ENCODE assay signal across 20 cellular contexts in the genomic region with DNA sequence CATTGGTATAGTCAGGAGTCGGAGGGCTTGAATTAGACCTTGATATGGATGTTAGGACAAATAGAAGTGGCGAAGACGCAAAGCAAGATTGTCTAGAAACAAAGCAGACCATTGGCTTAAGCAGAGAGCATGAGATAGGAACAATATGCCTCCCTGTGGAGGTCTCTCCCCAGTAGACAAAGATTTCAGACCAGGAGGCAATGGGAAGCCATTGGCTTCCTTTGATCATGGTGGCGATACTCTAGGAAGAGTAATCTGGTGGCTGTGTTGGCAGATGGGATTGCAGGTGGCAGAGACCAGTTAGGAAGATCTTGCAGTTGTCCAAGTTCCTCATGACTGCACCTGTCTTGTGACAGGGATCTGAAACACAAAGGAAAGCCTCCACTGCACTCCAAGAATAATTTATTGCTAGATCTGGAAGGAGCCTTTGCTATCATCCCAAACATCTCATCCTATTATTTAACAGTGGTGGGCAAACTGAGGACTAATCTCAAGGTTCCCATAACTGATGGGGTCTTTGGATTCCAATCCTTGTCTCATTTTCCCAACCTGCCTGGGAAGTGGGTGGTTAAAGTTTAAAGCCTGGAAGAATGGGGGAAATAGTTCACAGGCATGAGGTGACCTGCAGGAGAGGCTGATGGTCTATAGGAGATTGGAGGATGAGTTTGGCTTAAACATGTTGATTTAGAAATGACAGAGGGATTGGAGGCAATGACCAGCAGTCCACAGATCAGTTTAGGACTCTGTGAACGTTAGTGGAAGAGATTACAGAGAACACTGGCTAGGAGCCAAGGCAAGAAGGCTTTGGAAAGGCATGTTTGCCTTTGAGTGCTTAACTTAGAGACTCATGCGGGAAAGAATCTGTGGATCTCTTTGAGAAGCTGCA. TPM values are rescaled to one million over a fixed set of nuclear protein-coding genes. Genes with fewer than 3 reads are reported as not detected.
DNase-seq lines count a peak whose midpoint lies in the region; ATAC-seq, FAIRE-seq and TF ChIP-seq lines count a peak whose summit lies in the region.
"Had no signal": no experiment of that assay in that cellular context is flagged by ENCODE, and none has a peak within 500 bp of the region (broad histone marks: within the 10 kb centered on the region; RNA-seq: fewer than 3 reads in every experiment).

No MANE protein-coding gene starts in this region.

- 66 to 70% methylated on average over 6 of the region's 6 CpGs for WGBS in heart right ventricle, 2 donors
- WGBS in small intestine, 3 donors: 67 to 72% (median 71%) methylated on average over 6 of the region's 6 CpGs

- H3K9me3 ChIP-seq in adipocyte (ENCODE audit: control insufficient read depth, low read length) (no peaks in the 10 kb centered on the region), heart right ventricle (no peaks in the 10 kb centered on the region), small intestine (ENCODE audit: control insufficient read depth, low read depth) (no peaks in the 10 kb centered on the region)

- no peak overlapping the region for H3K9ac ChIP-seq in adipocyte (ENCODE audit: low read length)
- H3K9ac ChIP-seq: KMS-11, parathyroid adenoma had no signal

- no peak for TF ChIP-seq CTCF in heart right ventricle (IDR thresholded peaks at IDR 0.05)

- intact Hi-C loops in heart right ventricle (cut with DNase I): no loop called here

- no peak overlapping the region for H3K4me3 ChIP-seq in adipocyte (ENCODE audit: low read length)
- H3K4me3 ChIP-seq in heart right ventricle: no peak overlapping the region
- no peak overlapping the region for H3K4me3 ChIP-seq in small intestine (ENCODE audit: low read depth in 1 of 2, low read length in 2 of 2)

- no peaks in the 10 kb centered on the region for H3K27me3 ChIP-seq in adipocyte (replicated peaks; ENCODE audit: control insufficient read depth, insufficient read depth, low read length)
- no peaks in the 10 kb centered on the region for H3K27me3 ChIP-seq in heart right ventricle
- no peaks in the 10 kb centered on the region for H3K27me3 ChIP-seq in small intestine (ENCODE audit: control insufficient read depth in 2 of 2, insufficient read depth in 2 of 2, low read length in 2 of 2)

- ATAC-seq in heart right ventricle: peak in 7 of 8 donors; percentile 54 to 84 (median 75)
- ATAC-seq: left colon; stimulated activated naive B cell treated with anti-CD40 and anti-IgM and Interleukin-4, amounts not matched to agents 10 μg/mL and 1 μg/mL and 100 μg/mL, for 72 hours had no signal

- no peak overlapping the region for H3K27ac ChIP-seq in heart right ventricle
- no peak overlapping the region for H3K27ac ChIP-seq in small intestine (ENCODE audit: low read depth in 1 of 2, low read length in 1 of 2)
- H3K27ac ChIP-seq: KMS-11, parathyroid adenoma had no signal

- no peak for FAIRE-seq in small intestine (lab: Jason Lieb, UNC)

- H3K4me1 ChIP-seq in adipocyte (ENCODE audit: control insufficient read depth, insufficient read depth, low read length) (peaks cover 12% of the 10 kb centered on the region), heart right ventricle (peaks cover 0 to 24% (median 16%) of the 10 kb centered on the region in 9 donors), small intestine (ENCODE audit: control insufficient read depth in 2 of 2, insufficient read depth in 1 of 2, low read depth in 1 of 2, low read length in 1 of 2) (peaks cover 2 to 5% of the 10 kb centered on the region in 2 donors)

- peak; percentile 1 for DNase-seq in NCI-H1092 (lab: John Stamatoyannopoulos, UW)
- DNase-seq in NCI-H1092 treated with DMSO at 0.1 percent for 48 hours (lab: John Stamatoyannopoulos, UW): no peak
- peak; percentile 34 for DNase-seq in adipocyte (ENCODE audit: low read depth)
- DNase-seq in heart right ventricle: peak in 1 of 2 donors; percentile 54
- peak; percentile 75 for DNase-seq in small intestine
- no peak for DNase-seq in stimulated activated CD4-positive, alpha-beta T cell treated with anti-CD3 and anti-CD28 coated beads, Interleukin-1b, Interleukin-23, amount 100 ng/mL, for 48 hours
- DNase-seq in middle frontal gyrus (ENCODE audit: extremely low spot score, low spot score): no peak
- DNase-seq in DMS153 (lab: John Stamatoyannopoulos, UW): no peak
- DNase-seq: activated CD4-positive, alpha-beta T cell treated with anti-CD3 and anti-CD28 coated beads for 4 hours; activated CD8-positive, alpha-beta memory T cell treated with anti-CD3 and anti-CD28 coated beads, Interleukin-2, amount 50 U/mL, for 4 hours; hippocampal formation; left colon; NCI-H1436; NCI-H226; stimulated activated naive B cell treated with anti-CD40 and anti-IgM and Interleukin-4, amounts not matched to agents 10 μg/mL and 1 μg/mL and 100 μg/mL, for 72 hours had no signal

- no peaks in the 10 kb centered on the region for H3K36me3 ChIP-seq in adipocyte (ENCODE audit: control insufficient read depth, insufficient read depth, low read length, severe bottlenecking)
- H3K36me3 ChIP-seq in heart right ventricle: peaks cover 0 to 29% (median 0%) of the 10 kb centered on the region in 9 donors
- H3K36me3 ChIP-seq in small intestine (ENCODE audit: control insufficient read depth in 2 of 2, insufficient read depth in 2 of 2, low read length in 2 of 2): no peaks in the 10 kb centered on the region

RNA-seq across cellular contexts. Expression of a gene that starts 37.0 kb away (rescaled TPM):
- 10 to 100 TPM; 11.2 to 42.5 (median 31.3) TPM for total RNA-seq in heart right ventricle
- 1 to 10 TPM; 4.1 to 4.4 TPM for polyA plus RNA-seq in heart right ventricle
- polyA plus RNA-seq in small intestine: 1 to 10 TPM in 1 of 3 donors, under 1 TPM in 2; 0.54 to 2.3 (median 0.67) TPM
- total RNA-seq: A172, dermis microvascular lymphatic vessel endothelial cell had no signal
- polyA plus RNA-seq: CD14-positive monocyte had no signal

Comparison
In these comparisons a context has a peak if more than half of its experiments do, and no peak if none do; other contexts are left out.
1. DNase-seq: peak in NCI-H1092 (single experiment), adipocyte (single experiment) and small intestine (single experiment); none in NCI-H1092 treated with DMSO at 0.1 percent for 48 hours (single experiment), stimulated activated CD4-positive, alpha-beta T cell treated with anti-CD3 and anti-CD28 coated beads, Interleukin-1b, Interleukin-23, amount 100 ng/mL, for 48 hours (single experiment), middle frontal gyrus (single experiment) and DMS153 (single experiment).